8 cellular contexts compared by ENCODE assay signal in the genomic region with DNA sequence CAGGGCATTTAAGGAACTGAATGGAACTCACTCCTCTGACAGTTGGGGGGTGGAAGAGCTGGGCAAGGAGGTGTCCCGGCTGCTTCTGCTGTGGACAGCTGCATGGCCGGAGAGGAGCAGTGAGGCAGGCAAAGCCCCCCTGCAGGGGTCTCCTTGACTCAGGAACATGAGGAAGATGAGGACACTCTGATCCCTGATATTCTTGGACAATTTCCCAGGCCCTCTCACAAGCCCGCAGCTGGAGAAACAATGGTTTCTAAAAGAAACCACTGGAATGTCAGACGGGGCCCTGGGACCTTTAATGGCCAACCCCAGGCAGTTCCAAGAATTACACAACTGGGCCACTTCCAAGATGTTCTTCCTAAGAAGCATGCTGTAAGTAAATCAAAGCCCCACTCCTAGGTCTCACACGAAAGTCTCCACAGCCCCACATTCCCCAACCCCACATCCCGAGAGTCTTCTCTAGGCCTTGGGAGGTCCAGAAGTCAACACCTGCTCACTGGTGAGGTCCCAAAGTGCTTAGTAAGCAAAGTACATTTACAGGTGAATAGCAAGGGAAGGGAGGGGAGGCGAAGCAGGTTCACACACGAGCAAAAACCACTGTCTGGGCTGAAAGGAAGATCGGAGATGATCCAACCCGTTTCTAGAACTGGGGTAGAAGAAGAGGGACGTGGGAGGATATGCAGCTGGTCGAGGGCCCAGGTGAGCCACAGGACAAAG. TPM values are rescaled to one million over a fixed set of nuclear protein-coding genes. Genes with fewer than 3 reads are reported as not detected.
A peak's percentile ranks its signal among the peaks of the same experiment; 100 is the strongest.
DNase-seq lines count a peak whose midpoint lies in the region; ATAC-seq and TF ChIP-seq lines count a peak whose summit lies in the region.

No MANE protein-coding gene starts in this region.

- no peaks in the 10 kb centered on the region for H3K27me3 Mint-ChIP-seq in activated naive CD4-positive, alpha-beta T cell treated with anti-CD3 and anti-CD28 coated beads, Interleukin-2, amount 50 U/mL, for 24 hours
- no peaks in the 10 kb centered on the region for H3K27me3 Mint-ChIP-seq in MCF 10A (ENCODE audit: insufficient read depth, unreplicated experiment)
- peaks cover 10% of the 10 kb centered on the region for H3K27me3 Mint-ChIP-seq in mesothelial cell of epicardium (ENCODE audit: low read depth)

- DNase-seq in activated naive CD4-positive, alpha-beta T cell treated with anti-CD3 and anti-CD28 coated beads, Interleukin-2, amount 50 U/mL, for 72 hours (ENCODE audit: low spot score in 2 of 2): no peak
- DNase-seq in MCF 10A (ENCODE audit: unreplicated experiment) (peak; percentile 74), mesothelial cell of epicardium (ENCODE audit: low spot score in 2 of 2, unreplicated experiment in 2 of 2) (no peak), aorta (no peak), cerebellum (ENCODE audit: low spot score) (no peak), NCI-H1105 treated with DMSO at 0.1 percent for 48 hours (lab: John Stamatoyannopoulos, UW) (no peak)
- DNase-seq in effector memory CD4-positive, alpha-beta T cell: no peak

- no peaks in the 10 kb centered on the region for H3K36me3 ChIP-seq in aorta (ENCODE audit: control insufficient read depth in 1 of 2, insufficient read depth in 2 of 2, low read length in 1 of 2)
- no peaks in the 10 kb centered on the region for H3K36me3 ChIP-seq in effector memory CD4-positive, alpha-beta T cell (ENCODE audit: control insufficient read depth, insufficient read depth, low read length)

- TF ChIP-seq CTCF in MCF 10A (IDR thresholded peaks at IDR 0.05; ENCODE audit: unreplicated experiment): no peak
- TF ChIP-seq CTCF in mesothelial cell of epicardium (IDR thresholded peaks at IDR 0.05; ENCODE audit: unreplicated experiment): no peak

- peaks cover 40% of the 10 kb centered on the region for H3K4me1 Mint-ChIP-seq in activated naive CD4-positive, alpha-beta T cell treated with anti-CD3 and anti-CD28 coated beads, Interleukin-2, amount 50 U/mL, for 24 hours
- peaks cover 44% of the 10 kb centered on the region for H3K4me1 Mint-ChIP-seq in MCF 10A (ENCODE audit: insufficient read depth, unreplicated experiment)
- peaks cover 48% of the 10 kb centered on the region for H3K4me1 Mint-ChIP-seq in mesothelial cell of epicardium

- no peaks in the 10 kb centered on the region for H3K9me3 Mint-ChIP-seq in activated naive CD4-positive, alpha-beta T cell treated with anti-CD3 and anti-CD28 coated beads, Interleukin-2, amount 50 U/mL, for 24 hours
- H3K9me3 Mint-ChIP-seq in activated naive CD4-positive, alpha-beta T cell treated with anti-CD3 and anti-CD28 coated beads, Interleukin-2, amount 50 U/mL, for 72 hours: peaks cover 4 to 7% of the 10 kb centered on the region in 2 donors
- H3K9me3 Mint-ChIP-seq in MCF 10A (ENCODE audit: unreplicated experiment) (no peaks in the 10 kb centered on the region), mesothelial cell of epicardium (no peaks in the 10 kb centered on the region)

- H3K4me3 Mint-ChIP-seq in activated naive CD4-positive, alpha-beta T cell treated with anti-CD3 and anti-CD28 coated beads, Interleukin-2, amount 50 U/mL, for 24 hours: peak overlapping the region; percentile 54
- peak overlapping the region; percentile 91 for H3K4me3 Mint-ChIP-seq in MCF 10A (ENCODE audit: unreplicated experiment)
- H3K4me3 Mint-ChIP-seq in mesothelial cell of epicardium: peak overlapping the region; percentile 84

- CTCF ChIA-PET in MCF 10A (lab: Yijun Ruan, JAX): interaction anchor here (0.6 to 1.6 kb wide), 3 partner anchors 10 to 576 kb away, joined by 3 to 11 read pairs (median 3); no protein-coding TSS in a partner anchor

- no peak overlapping the region for H3K4me3 ChIP-seq in aorta (ENCODE audit: low read length in 2 of 2)
- H3K4me3 ChIP-seq in effector memory CD4-positive, alpha-beta T cell (ENCODE audit: insufficient read depth, low read depth, low read length, poor library complexity, severe bottlenecking): no peak overlapping the region

- POLR2A ChIA-PET in MCF 10A (lab: Yijun Ruan, JAX): interaction anchor here (0.7 to 1.0 kb wide), 3 partner anchors 10 to 1292 kb away, joined by 3 to 5 read pairs (median 3); no protein-coding TSS in a partner anchor

- no peaks in the 10 kb centered on the region for H3K27me3 ChIP-seq in aorta (ENCODE audit: control insufficient read depth in 1 of 2, insufficient read depth in 2 of 2, low read length in 1 of 2)
- no peaks in the 10 kb centered on the region for H3K27me3 ChIP-seq in effector memory CD4-positive, alpha-beta T cell (replicated peaks; ENCODE audit: control insufficient read depth, insufficient read depth, low read length, poor library complexity, severe bottlenecking)

- intact Hi-C loops in MCF 10A (cut with micrococcal nuclease): no loop called here
- intact Hi-C loops in aorta (cut with DNase I): loop anchor here (5.0 to 10.0 kb wide), 4 partner anchors 66 to 554 kb away; partner anchors contain the start of genes PRPF19 (in 2 of the 2), TMEM216 (in 1 of the 2) and VPS37C (in 1 of the 2)

- no peaks in the 10 kb centered on the region for H3K9me3 ChIP-seq in aorta (ENCODE audit: control insufficient read depth, low read length)
- no peaks in the 10 kb centered on the region for H3K9me3 ChIP-seq in effector memory CD4-positive, alpha-beta T cell (ENCODE audit: control insufficient read depth, low read length)

- H3K4me1 ChIP-seq in aorta (ENCODE audit: control insufficient read depth in 1 of 2, insufficient read depth in 2 of 2, low read length in 2 of 2): peaks cover 0 to 7% of the 10 kb centered on the region in 2 donors
- peaks cover 22% of the 10 kb centered on the region for H3K4me1 ChIP-seq in effector memory CD4-positive, alpha-beta T cell (ENCODE audit: control insufficient read depth, insufficient read depth, low read length, poor library complexity, severe bottlenecking)

- no peak overlapping the region for H3K27ac ChIP-seq in aorta (ENCODE audit: low read depth in 1 of 2, low read length in 2 of 2)
- no peak overlapping the region for H3K27ac ChIP-seq in effector memory CD4-positive, alpha-beta T cell (ENCODE audit: insufficient read depth, low read length, poor library complexity, severe bottlenecking)

- peak overlapping the region; percentile 77 for H3K27ac Mint-ChIP-seq in activated naive CD4-positive, alpha-beta T cell treated with anti-CD3 and anti-CD28 coated beads, Interleukin-2, amount 50 U/mL, for 24 hours
- peak overlapping the region in 1 of 2 donors; percentile 98 for H3K27ac Mint-ChIP-seq in activated naive CD4-positive, alpha-beta T cell treated with anti-CD3 and anti-CD28 coated beads, Interleukin-2, amount 50 U/mL, for 72 hours
- H3K27ac Mint-ChIP-seq in MCF 10A (ENCODE audit: low read depth, unreplicated experiment) (peak overlapping the region; percentile 92), mesothelial cell of epicardium (peak overlapping the region; percentile 96)

- H3K36me3 Mint-ChIP-seq in activated naive CD4-positive, alpha-beta T cell treated with anti-CD3 and anti-CD28 coated beads, Interleukin-2, amount 50 U/mL, for 24 hours: peaks cover 18% of the 10 kb centered on the region
- H3K36me3 Mint-ChIP-seq in activated naive CD4-positive, alpha-beta T cell treated with anti-CD3 and anti-CD28 coated beads, Interleukin-2, amount 50 U/mL, for 72 hours: peaks cover 34 to 35% of the 10 kb centered on the region in 2 donors
- H3K36me3 Mint-ChIP-seq in MCF 10A (ENCODE audit: insufficient read depth, unreplicated experiment) (peaks cover 14% of the 10 kb centered on the region), mesothelial cell of epicardium (no peaks in the 10 kb centered on the region)

- no peak for ATAC-seq in activated naive CD4-positive, alpha-beta T cell treated with anti-CD3 and anti-CD28 coated beads, Interleukin-2, amount 50 U/mL, for 72 hours
- peak; percentile 23 for ATAC-seq in aorta (ENCODE audit: low FRiP score)

- WGBS in aorta, 2 donors: 45 to 47% methylated on average over 12 of the region's 12 CpGs

- BruUV-seq in MCF 10A (replicated peaks; lab: Mats Ljungman, UMichigan): no TSS peak

RNA-seq across cellular contexts. Expression of gene CCDC86, which starts 1.0 kb away (rescaled TPM):
- 10 to 100 TPM; 29.3 to 38.0 TPM for total RNA-seq in activated naive CD4-positive, alpha-beta T cell treated with anti-CD3 and anti-CD28 coated beads, Interleukin-2, amount 50 U/mL, for 72 hours
- total RNA-seq in MCF 10A (2022) (37.5 and 57.8 TPM in 2 replicates), mesothelial cell of epicardium (22.5 to 23.2 TPM (median 22.6 TPM) in 3 replicates), aorta (10 to 100 TPM; 11.8 to 15.2 TPM), cerebellum (3.0 TPM)
- polyA plus RNA-seq in aorta: 1 to 10 TPM; 8.1 to 8.2 TPM

RNA-seq across cellular contexts. Expression of gene PTGDR2, which starts 14.9 kb away (rescaled TPM):
- under 1 TPM in 1 of 2 donors, not detected in 1; 0.25 TPM for total RNA-seq in activated naive CD4-positive, alpha-beta T cell treated with anti-CD3 and anti-CD28 coated beads, Interleukin-2, amount 50 U/mL, for 72 hours
- total RNA-seq in MCF 10A (2022) (not detected in 2 replicates), mesothelial cell of epicardium (0.60 to 0.75 TPM (median 0.71 TPM) in 3 replicates), aorta (under 1 TPM; 0.13 to 0.21 TPM), cerebellum (0.73 TPM)
- polyA plus RNA-seq in aorta: under 1 TPM; 0.10 to 0.25 TPM

RNA-seq across cellular contexts. Expression of gene ZP1, which starts 26.5 kb away (rescaled TPM):
- not detected for total RNA-seq in activated naive CD4-positive, alpha-beta T cell treated with anti-CD3 and anti-CD28 coated beads, Interleukin-2, amount 50 U/mL, for 72 hours
- total RNA-seq in MCF 10A (2022) (not detected in 2 replicates), mesothelial cell of epicardium (0.16 to 0.31 TPM in 2 of 3 replicates, not detected in the other), aorta (not detected), cerebellum (not detected)
- not detected for polyA plus RNA-seq in aorta

RNA-seq across cellular contexts. Expression of gene MS4A10, which starts 55.7 kb away (rescaled TPM):
- not detected for total RNA-seq in activated naive CD4-positive, alpha-beta T cell treated with anti-CD3 and anti-CD28 coated beads, Interleukin-2, amount 50 U/mL, for 72 hours
- total RNA-seq in MCF 10A (2022) (not detected in 2 replicates), mesothelial cell of epicardium (not detected in 3 replicates), aorta (not detected), cerebellum (not detected)
- 1 to 10 TPM in 1 of 2 donors, not detected in 1; 5.5 TPM for polyA plus RNA-seq in aorta
